Comparison of ENCODE assay signal across 31 cellular contexts in genomic region chr12:94789510-94790225, GRCh38.
"Had no signal": no experiment of that assay in that cellular context is flagged by ENCODE, and none has a peak within 500 bp of the region (broad histone marks: within the 10 kb centered on the region; RNA-seq: fewer than 3 reads in every experiment).

No MANE protein-coding gene starts in this region.

- H3K27me3 ChIP-seq: adrenal gland, body of pancreas, breast epithelium, Peyer's patch, SJSA1 had no signal

- H3K27me3 Mint-ChIP-seq: activated CD4-positive, alpha-beta memory T cell treated with anti-CD3 and anti-CD28 coated beads for 36 hours; activated CD4-positive, alpha-beta T cell treated with anti-CD3 and anti-CD28 coated beads for 36 hours had no signal

- H3K4me3 Mint-ChIP-seq: activated CD4-positive, alpha-beta memory T cell treated with anti-CD3 and anti-CD28 coated beads for 36 hours; activated CD4-positive, alpha-beta T cell treated with anti-CD3 and anti-CD28 coated beads for 36 hours; activated naive CD4-positive, alpha-beta T cell treated with anti-CD3 and anti-CD28 coated beads for 36 hours; activated T-cell treated with anti-CD3 and anti-CD28 coated beads, Interleukin-2, amount 50 U/mL, for 4 hours; activated T-helper 1 cell treated with anti-CD3 and anti-CD28 coated beads, Interleukin-12 subunit alpha, Interleukin-12 subunit beta, Interleukin-2, Interleukin-4 antibody, amounts not matched to agents 30 ng/mL and 10 ng/mL and 1 ng/mL, durations not matched to agents 14 hours and 24 hours and 36 hours had no signal

- H3K4me1 ChIP-seq: body of pancreas, breast epithelium, Peyer's patch, SJSA1 had no signal

- H3K9me3 Mint-ChIP-seq: activated CD4-positive, alpha-beta memory T cell treated with anti-CD3 and anti-CD28 coated beads for 36 hours; activated naive CD4-positive, alpha-beta T cell treated with anti-CD3 and anti-CD28 coated beads for 36 hours; activated naive CD4-positive, alpha-beta T cell treated with anti-CD3 and anti-CD28 coated beads, Interleukin-2, amount 50 U/mL, for 72 hours; activated T-cell treated with anti-CD3 and anti-CD28 coated beads, Interleukin-2, amount 50 U/mL, for 4 hours; activated T-helper 1 cell treated with anti-CD3 and anti-CD28 coated beads, Interleukin-12 subunit alpha, Interleukin-12 subunit beta, Interleukin-2, Interleukin-4 antibody, amounts not matched to agents 30 ng/mL and 10 ng/mL and 1 ng/mL, durations not matched to agents 14 hours and 24 hours and 36 hours had no signal

- H3K36me3 ChIP-seq: adrenal gland, breast epithelium, Peyer's patch, SJSA1 had no signal

- H3K36me3 Mint-ChIP-seq: activated CD4-positive, alpha-beta memory T cell treated with anti-CD3 and anti-CD28 coated beads for 36 hours; activated naive CD4-positive, alpha-beta T cell treated with anti-CD3 and anti-CD28 coated beads, Interleukin-2, amount 50 U/mL, for 72 hours had no signal

- H3K9ac ChIP-seq: KMS-11 had no signal

- H3K27ac ChIP-seq: adrenal gland, body of pancreas, breast epithelium, KMS-11, Peyer's patch, SJSA1 had no signal

- DNase-seq: activated CD4-positive, alpha-beta memory T cell treated with anti-CD3 and anti-CD28 coated beads for 36 hours; activated CD4-positive, alpha-beta T cell treated with anti-CD3 and anti-CD28 coated beads for 36 hours; activated CD4-positive, alpha-beta T cell treated with anti-CD3 and anti-CD28 coated beads, Interleukin-2, amount 50 U/mL, for 1 hour; activated CD8-positive, alpha-beta memory T cell treated with anti-CD3 and anti-CD28 coated beads, Interleukin-2, amount 50 U/mL, for 4 hours; activated gamma-delta T cell treated with Interleukin-2 at 50 U/mL for 16 hours; activated naive CD4-positive, alpha-beta T cell treated with anti-CD3 and anti-CD28 coated beads for 36 hours; activated T-cell treated with anti-CD3 and anti-CD28 coated beads for 4 hours; activated T-cell treated with anti-CD3 and anti-CD28 coated beads, Interleukin-2, amount 50 U/mL, for 4 hours; adrenal gland; body of pancreas; MM.1S; MV-4-11; NCI-H1092; NCI-H1436 treated with DMSO at 0.1 percent for 48 hours; NCI-H1694 treated with DMSO at 0.1 percent for 48 hours; NCI-H2029; NCI-H510A; NCI-H526; NCI-H748 treated with DMSO at 0.1 percent for 48 hours; NK-92 treated with Interleukin-12 subunit alpha and Interleukin-12 subunit beta, amount 100 ng/mL, for 24 hours; PC-3; Peyer's patch; RPMI8226; SHP77 treated with DMSO at 0.1 percent for 48 hours; T1000 had no signal

- H3K9me3 ChIP-seq: adrenal gland, body of pancreas, breast epithelium, Peyer's patch, SJSA1 had no signal

- H3K4me3 ChIP-seq: adrenal gland, body of pancreas, breast epithelium, Peyer's patch, SJSA1 had no signal

- ATAC-seq: activated CD4-positive, alpha-beta T cell treated with anti-CD3 and anti-CD28 coated beads for 36 hours; activated CD4-positive, CD25-positive, alpha-beta regulatory T cell treated with anti-CD3 and anti-CD28 coated beads, Interleukin-2, amount 50 U/mL, for 24 hours; activated naive CD4-positive, alpha-beta T cell treated with anti-CD3 and anti-CD28 coated beads, Interleukin-2, amount 50 U/mL, for 72 hours; activated T-cell treated with anti-CD3 and anti-CD28 coated beads, Interleukin-2, amount 50 U/mL, for 4 hours; body of pancreas; PC-3 had no signal

- H3K27ac Mint-ChIP-seq: activated CD4-positive, alpha-beta memory T cell treated with anti-CD3 and anti-CD28 coated beads for 36 hours; activated CD4-positive, alpha-beta T cell treated with anti-CD3 and anti-CD28 coated beads for 36 hours; activated naive CD4-positive, alpha-beta T cell treated with anti-CD3 and anti-CD28 coated beads for 36 hours; activated naive CD4-positive, alpha-beta T cell treated with anti-CD3 and anti-CD28 coated beads, Interleukin-2, amount 50 U/mL, for 72 hours; activated T-helper 1 cell treated with anti-CD3 and anti-CD28 coated beads, Interleukin-12 subunit alpha, Interleukin-12 subunit beta, Interleukin-2, Interleukin-4 antibody, amounts not matched to agents 30 ng/mL and 10 ng/mL and 1 ng/mL, durations not matched to agents 14 hours and 24 hours and 36 hours had no signal

- H3K4me2 ChIP-seq: KMS-11 had no signal
